Comparison of ENCODE assay signal across 8 cellular contexts in the genomic region with DNA sequence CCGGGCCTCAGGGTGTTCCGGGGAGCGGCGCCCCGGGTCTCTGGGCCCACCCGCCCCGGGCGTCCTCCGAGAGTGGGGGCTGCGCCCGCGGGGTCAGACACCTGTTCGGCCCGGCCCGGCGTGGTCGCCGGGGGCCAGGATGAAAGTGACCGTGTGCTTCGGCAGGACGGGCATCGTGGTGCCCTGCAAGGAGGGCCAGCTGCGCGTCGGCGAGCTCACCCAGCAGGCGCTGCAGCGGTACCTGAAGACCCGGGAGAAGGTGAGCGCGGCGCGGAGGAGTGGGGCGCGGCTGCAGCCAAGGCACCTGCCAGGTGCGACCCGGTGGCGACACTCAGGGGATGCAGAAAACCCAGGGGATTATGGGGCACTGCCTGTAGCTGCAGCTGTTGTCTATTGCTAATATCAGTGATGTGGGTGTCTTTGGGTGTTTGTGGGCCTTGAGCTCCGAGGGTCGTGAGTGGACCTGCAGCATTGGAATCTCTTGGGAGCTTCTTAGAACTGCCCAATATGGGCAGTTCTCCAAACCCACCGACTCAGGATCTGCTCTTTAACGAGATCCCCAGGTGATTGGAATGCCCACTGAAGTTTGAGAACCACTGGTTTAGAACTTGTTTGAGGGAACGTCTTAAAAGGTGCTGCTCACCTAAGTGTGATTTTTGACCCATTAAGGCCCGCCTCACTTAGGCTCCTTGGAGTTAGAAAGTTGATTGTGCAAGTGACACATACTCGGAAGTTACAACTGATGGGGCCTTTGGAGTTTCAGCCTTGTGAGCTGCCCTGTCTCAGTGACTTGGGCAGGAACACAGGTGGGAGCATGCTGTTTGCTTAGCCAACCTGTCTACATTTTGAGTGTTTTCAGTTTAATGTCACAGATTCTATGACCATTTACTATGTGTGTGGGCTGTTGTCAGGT. TPM values are rescaled to one million over a fixed set of nuclear protein-coding genes. Genes with fewer than 3 reads are reported as not detected.
DNase-seq lines count a peak whose midpoint lies in the region; ATAC-seq and TF ChIP-seq lines count a peak whose summit lies in the region.

No MANE protein-coding gene starts in this region.

- peak overlapping the region; percentile 65 for H3K4me3 Mint-ChIP-seq in natural killer cell treated with Interleukin-12 subunit alpha and Interleukin-12 subunit beta and Interleukin-15 and Interleukin-18, amount 100 ng/mL, for 72 hours

- peak overlapping the region; percentile 78 for H3K4me3 ChIP-seq in epithelial cell of proximal tubule (ENCODE audit: low read depth, low read length)

- no peaks in the 10 kb centered on the region for H3K36me3 Mint-ChIP-seq in natural killer cell treated with Interleukin-12 subunit alpha and Interleukin-12 subunit beta and Interleukin-15 and Interleukin-18, amount 100 ng/mL, for 72 hours

- ATAC-seq in HG02870 (IDR thresholded peaks at IDR 0.05; ENCODE audit: unreplicated experiment) (peak; percentile 10), GM18867 (IDR thresholded peaks at IDR 0.05; ENCODE audit: unreplicated experiment) (no peak)
- peak in 1 of 2 donors; percentile 63 for ATAC-seq in natural killer cell treated with Interleukin-12 subunit alpha and Interleukin-12 subunit beta and Interleukin-15 and Interleukin-18, amount 100 ng/mL, for 72 hours

- TF ChIP-seq CTCF in epithelial cell of proximal tubule (conservative IDR thresholded peaks at IDR 0.05; ENCODE audit: low read depth, low read length), result no peak

- H3K9me3 Mint-ChIP-seq in natural killer cell treated with Interleukin-12 subunit alpha and Interleukin-12 subunit beta and Interleukin-15 and Interleukin-18, amount 100 ng/mL, for 72 hours, result no peaks in the 10 kb centered on the region

- no peak overlapping the region for H3K27ac Mint-ChIP-seq in natural killer cell treated with Interleukin-12 subunit alpha and Interleukin-12 subunit beta and Interleukin-15 and Interleukin-18, amount 100 ng/mL, for 72 hours

- DNase-seq in DMS79 treated with DMSO at 0.1 percent for 48 hours (lab: John Stamatoyannopoulos, UW), result peak; percentile 54
- DNase-seq in RPMI8226, result peak; percentile 58
- DNase-seq in epithelial cell of proximal tubule (ENCODE audit: low read depth), result no peak
- DNase-seq in natural killer cell treated with Interleukin-12 subunit alpha and Interleukin-12 subunit beta and Interleukin-15 and Interleukin-18, amount 100 ng/mL, for 72 hours (ENCODE audit: low spot score), result no peak
- DNase-seq in effector CD4-positive, alpha-beta T cell, result no peak
- DNase-seq in hippocampal formation (lab: John Stamatoyannopoulos, UW), result no peak

- H3K4me1 Mint-ChIP-seq in natural killer cell treated with Interleukin-12 subunit alpha and Interleukin-12 subunit beta and Interleukin-15 and Interleukin-18, amount 100 ng/mL, for 72 hours (ENCODE audit: low read depth in 2 of 2), result peaks cover 0 to 6% of the 10 kb centered on the region in 2 donors

- peaks cover 27 to 45% of the 10 kb centered on the region in 2 donors for H3K27me3 Mint-ChIP-seq in natural killer cell treated with Interleukin-12 subunit alpha and Interleukin-12 subunit beta and Interleukin-15 and Interleukin-18, amount 100 ng/mL, for 72 hours

RNA-seq across cellular contexts. Expression of a gene that starts 0.8 kb away (rescaled TPM):
- 0.94 and 3.6 TPM in 2 replicates for total RNA-seq in epithelial cell of proximal tubule
- total RNA-seq in natural killer cell treated with Interleukin-12 subunit alpha and Interleukin-12 subunit beta and Interleukin-15 and Interleukin-18, amount 100 ng/mL, for 72 hours, result under 1 TPM in 1 of 2 donors, not detected in 1; 0.52 TPM

Comparison
In these comparisons a context has a peak if more than half of its experiments do, and no peak if none do; other contexts are left out.
1. DNase-seq: peak in DMS79 treated with DMSO at 0.1 percent for 48 hours (single experiment) and RPMI8226 (single experiment); none in epithelial cell of proximal tubule (single experiment), natural killer cell treated with Interleukin-12 subunit alpha and Interleukin-12 subunit beta and Interleukin-15 and Interleukin-18, amount 100 ng/mL, for 72 hours (single experiment), effector CD4-positive, alpha-beta T cell (single experiment) and hippocampal formation (0 of 2).